8 cellular contexts compared by ENCODE assay signal in the genomic region with DNA sequence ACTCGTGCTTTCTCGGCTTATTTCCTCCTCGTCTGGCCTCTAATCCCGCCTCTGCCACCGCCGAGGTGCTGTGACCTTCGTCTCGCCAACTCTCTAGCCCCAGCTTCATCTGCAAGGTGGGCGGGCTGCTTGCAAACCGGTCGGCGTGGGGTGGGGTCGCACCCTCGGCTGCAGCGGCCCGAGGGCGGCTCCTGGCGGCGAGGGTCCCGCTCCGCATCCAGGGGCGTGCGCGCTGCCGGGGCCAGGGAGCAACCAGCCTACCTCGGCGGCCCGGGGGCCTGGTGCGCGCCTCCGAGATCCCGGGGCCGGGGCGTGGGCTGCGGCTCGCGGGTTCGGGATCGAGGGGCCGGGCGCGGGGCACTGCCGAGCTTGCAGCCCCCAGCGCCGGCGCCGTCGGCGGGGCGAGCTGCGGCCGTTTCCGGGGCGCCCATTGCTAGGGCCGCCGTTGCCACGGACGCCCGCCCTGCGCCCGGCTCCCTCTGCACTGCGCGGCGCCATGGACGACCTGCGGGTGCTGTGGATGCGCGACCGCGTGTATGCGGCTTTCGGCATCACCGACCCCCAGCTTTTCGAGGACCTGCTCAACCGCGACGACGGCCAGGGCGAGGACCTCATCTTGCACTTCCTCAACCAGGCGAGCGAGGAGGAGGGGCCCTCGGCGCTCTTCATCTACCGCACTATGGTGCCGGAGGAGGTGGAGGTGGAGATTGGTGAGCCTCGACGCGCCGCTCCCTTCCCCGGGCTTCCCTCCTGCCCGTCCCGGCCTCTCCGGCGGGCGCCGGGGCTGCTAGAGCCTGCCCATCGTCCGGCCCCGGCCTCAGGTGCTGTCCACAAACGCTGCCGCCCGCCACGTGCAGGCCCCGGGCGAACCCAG. TPM values are rescaled to one million over a fixed set of nuclear protein-coding genes. Genes with fewer than 3 reads are reported as not detected.
DNase-seq lines count a peak whose midpoint lies in the region; ATAC-seq and TF ChIP-seq lines count a peak whose summit lies in the region.

DNAH10 (plus strand) TSS at position 461 of the 874 bp plus-strand sequence; CDS start at position 497, 36 bp downstream.

- TF ChIP-seq CTCF in BE2C (IDR thresholded peaks at IDR 0.05; ENCODE audit: low read depth, low read length) (peak; percentile 59), epithelial cell of esophagus (IDR thresholded peaks at IDR 0.05; ENCODE audit: insufficient read depth, low read depth, low read length, missing control alignments) (no peak), natural killer cell (IDR thresholded peaks at IDR 0.05) (peak; percentile 26), type B pancreatic cell (conservative IDR thresholded peaks at IDR 0.05) (peak; percentile 78)

- DNase-seq in BE2C (peak; percentile 81), GM19238 (ENCODE audit: insufficient read length, low spot score) (peak; percentile 44), HT-29 (ENCODE audit: low spot score) (peak; percentile 44), epithelial cell of esophagus (ENCODE audit: low read depth) (peak; percentile 26), natural killer cell (peak; percentile 26), type B pancreatic cell (ENCODE audit: extremely low spot score, unreplicated experiment) (peak; percentile 76)
- DNase-seq in activated CD4-positive, alpha-beta T cell treated with anti-CD3 and anti-CD28 coated beads, Interleukin-2, amount 50 U/mL, for 1 hour: peak; percentile 13

- no peaks in the 10 kb centered on the region for H3K4me1 ChIP-seq in BE2C

- no peaks in the 10 kb centered on the region for H3K36me3 Mint-ChIP-seq in natural killer cell
- peaks cover 3% of the 10 kb centered on the region for H3K36me3 Mint-ChIP-seq in type B pancreatic cell

- H3K4me1 Mint-ChIP-seq in natural killer cell (peaks cover 0 to under 1% of the 10 kb centered on the region in 2 donors), type B pancreatic cell (ENCODE audit: unreplicated experiment) (peaks cover 6% of the 10 kb centered on the region)

- intact Hi-C loops in natural killer cell (cut with micrococcal nuclease): no loop called here

- no peaks in the 10 kb centered on the region for H3K9me3 ChIP-seq in BE2C

- H3K27ac Mint-ChIP-seq in natural killer cell (no peak within 1 kb of the TSS), type B pancreatic cell (no peak within 1 kb of the TSS)

- peaks cover under 1 to 6% of the 10 kb centered on the region in 2 donors for H3K27me3 Mint-ChIP-seq in natural killer cell (ENCODE audit: low read depth in 2 of 2)
- H3K27me3 Mint-ChIP-seq in type B pancreatic cell: peaks cover 21% of the 10 kb centered on the region

- ATAC-seq in natural killer cell (peak; percentile 78 to 81 (median 79)), HG02763 (IDR thresholded peaks at IDR 0.05; ENCODE audit: unreplicated experiment) (no peak)

- H3K36me3 ChIP-seq in BE2C: no peaks in the 10 kb centered on the region

- H3K27me3 ChIP-seq in BE2C: peaks cover 2% of the 10 kb centered on the region; the same call in 1 of the 2 replicates

- peak within 1 kb of the TSS; percentile 56 for H3K4me3 ChIP-seq in BE2C (ENCODE audit: low read depth, low read length)
- H3K4me3 ChIP-seq in epithelial cell of esophagus (ENCODE audit: low read length): peak within 1 kb of the TSS; percentile 43

- H3K9me3 Mint-ChIP-seq in natural killer cell: no peaks in the 10 kb centered on the region
- H3K9me3 Mint-ChIP-seq in type B pancreatic cell: no peaks in the 10 kb centered on the region

- H3K4me3 Mint-ChIP-seq in natural killer cell (peak within 1 kb of the TSS; percentile 76), type B pancreatic cell (peak within 1 kb of the TSS; percentile 84)

RNA-seq across cellular contexts. Expression of gene DNAH10, which starts in this region (rescaled TPM):
- polyA plus RNA-seq in BE2C (2012; ENCODE audit: insufficient read depth, insufficient read length, low read depth): 4.9 TPM
- under 0.01 TPM in 1 of 2 replicates, not detected in the other for total RNA-seq in HT-29 (2014; rRNA removed; shearing (Covaris generic))
- total RNA-seq in natural killer cell (1 to 10 TPM in 1 of 3 donors, under 1 TPM in 2; 0.43 to 1.7 (median 0.94) TPM), type B pancreatic cell (ENCODE audit: low replicate concordance) (0.29 and 0.56 TPM in 2 replicates)

Comparison
In these comparisons a context has a peak if more than half of its experiments do, and no peak if none do; other contexts are left out.
1. Peak in DNase-seq in HT-29; RNA of the gene not detected or under 1 TPM.
2. Peak in DNase-seq in type B pancreatic cell; RNA of the gene not detected or under 1 TPM.
3. DNase-seq: peak in every context shown above with its lines; median percentile 81 in BE2C; 76 in type B pancreatic cell; 44 in GM19238; 44 in HT-29; 26 in epithelial cell of esophagus; 26 in natural killer cell; 13 in activated CD4-positive, alpha-beta T cell treated with anti-CD3 and anti-CD28 coated beads, Interleukin-2, amount 50 U/mL, for 1 hour.